Comparison of ENCODE assay signal across 18 cellular contexts in genomic region chr9:126309427-126310179, GRCh38. TPM values are rescaled to one million over a fixed set of nuclear protein-coding genes. Genes with fewer than 3 reads are reported as not detected.
DNase-seq lines count a peak whose midpoint lies in the region; ATAC-seq and TF ChIP-seq lines count a peak whose summit lies in the region.
"Had no signal": no experiment of that assay in that cellular context is flagged by ENCODE, and none has a peak within 500 bp of the region (broad histone marks: within the 10 kb centered on the region; RNA-seq: fewer than 3 reads in every experiment).

No MANE protein-coding gene starts in this region.

- H3K36me3 ChIP-seq in vagina: no peaks in the 10 kb centered on the region
- no peaks in the 10 kb centered on the region for H3K36me3 ChIP-seq in effector memory CD4-positive, alpha-beta T cell (ENCODE audit: control insufficient read depth, insufficient read depth, low read length)
- H3K36me3 ChIP-seq: SJSA1 had no signal

- no peaks in the 10 kb centered on the region for H3K9me3 ChIP-seq in vagina
- no peaks in the 10 kb centered on the region for H3K9me3 ChIP-seq in effector memory CD4-positive, alpha-beta T cell (ENCODE audit: control insufficient read depth, low read length)
- H3K9me3 ChIP-seq: SJSA1 had no signal

- no peaks in the 10 kb centered on the region for H3K9me3 Mint-ChIP-seq in memory B cell
- H3K9me3 Mint-ChIP-seq: GM23338 had no signal

- no peak overlapping the region for H3K4me3 ChIP-seq in vagina
- H3K4me3 ChIP-seq in effector memory CD4-positive, alpha-beta T cell (ENCODE audit: insufficient read depth, low read depth, low read length, poor library complexity, severe bottlenecking): no peak overlapping the region
- H3K4me3 ChIP-seq: GM12878, GM23338, SJSA1 had no signal

- no peak for TF ChIP-seq POLR2A in vagina (IDR thresholded peaks at IDR 0.05)
- no peak for TF ChIP-seq POLR2A in GM18505 (IDR thresholded peaks at IDR 0.05; ENCODE audit: borderline replicate concordance, extremely low read depth, insufficient read depth, insufficient read length)

- intact Hi-C loops in vagina (cut with DNase I): loop anchor here (5.0 kb wide), 1 partner anchor 88 kb away; no protein-coding TSS in a partner anchor

- H3K4me3 Mint-ChIP-seq in memory B cell: no peak overlapping the region
- H3K4me3 Mint-ChIP-seq: GM23338 had no signal

- H3K27ac ChIP-seq in vagina: no peak overlapping the region
- H3K27ac ChIP-seq in effector memory CD4-positive, alpha-beta T cell (ENCODE audit: insufficient read depth, low read length, poor library complexity, severe bottlenecking): no peak overlapping the region
- H3K27ac ChIP-seq: KMS-11, SJSA1 had no signal

- H3K27me3 Mint-ChIP-seq in memory B cell: peaks cover 2% of the 10 kb centered on the region

- H3K27me3 ChIP-seq in vagina: no peaks in the 10 kb centered on the region
- H3K27me3 ChIP-seq in effector memory CD4-positive, alpha-beta T cell (replicated peaks; ENCODE audit: control insufficient read depth, insufficient read depth, low read length, poor library complexity, severe bottlenecking): no peaks in the 10 kb centered on the region
- H3K27me3 ChIP-seq: SJSA1 had no signal

- H3K4me1 Mint-ChIP-seq in memory B cell: peaks cover 2% of the 10 kb centered on the region
- H3K4me1 Mint-ChIP-seq: GM23338 had no signal

- peak; percentile 15 for DNase-seq in NCI-H2171 treated with DMSO at 0.1 percent for 48 hours (lab: John Stamatoyannopoulos, UW)
- no peak for DNase-seq in NCI-H2171 (lab: John Stamatoyannopoulos, UW)
- peak; percentile 20 for DNase-seq in ecto neural progenitor cell (ENCODE audit: low spot score)
- DNase-seq in memory B cell (ENCODE audit: low spot score in 2 of 2): no peak
- peak; percentile 47 to 84 for DNase-seq in vagina (ENCODE audit: extremely low spot score in 2 of 2)
- DNase-seq in epidermal melanocyte (ENCODE audit: insufficient read length, low spot score): no peak
- DNase-seq in effector memory CD4-positive, alpha-beta T cell: no peak
- DNase-seq: C1 segment of cervical spinal cord, DND-41, NCI-H1092, NCI-H1694 treated with DMSO at 0.1 percent for 48 hours, NCI-H510A, NCI-H774 had no signal

- ATAC-seq in memory B cell (ENCODE audit: low read depth) (peak; percentile 51), GM18505 (IDR thresholded peaks at IDR 0.05; ENCODE audit: unreplicated experiment) (no peak)
- ATAC-seq: GM12878, GM23338 had no signal

- no peak overlapping the region for H3K27ac Mint-ChIP-seq in memory B cell
- H3K27ac Mint-ChIP-seq: GM23338 had no signal

- no peaks in the 10 kb centered on the region for H3K4me1 ChIP-seq in vagina
- H3K4me1 ChIP-seq in effector memory CD4-positive, alpha-beta T cell (ENCODE audit: control insufficient read depth, insufficient read depth, low read length, poor library complexity, severe bottlenecking): no peaks in the 10 kb centered on the region
- H3K4me1 ChIP-seq: SJSA1 had no signal

- no peaks in the 10 kb centered on the region for H3K36me3 Mint-ChIP-seq in memory B cell

- no peak for TF ChIP-seq CTCF in vagina (IDR thresholded peaks at IDR 0.05)

RNA-seq across cellular contexts. Expression of gene MVB12B, which starts 17.0 kb away (rescaled TPM):
- 16.5 TPM for total RNA-seq in vagina

Comparison
In these comparisons a context has a peak if more than half of its experiments do, and no peak if none do; other contexts are left out.
1. DNase-seq: peak in NCI-H2171 treated with DMSO at 0.1 percent for 48 hours (single experiment), ecto neural progenitor cell (single experiment) and vagina (2 of 2); none in NCI-H2171 (single experiment), memory B cell (0 of 2), epidermal melanocyte (single experiment) and effector memory CD4-positive, alpha-beta T cell (0 of 3).